Comparison of ENCODE assay signal across 8 cellular contexts in genomic region chr19:2428027-2428690, GRCh38. TPM values are rescaled to one million over a fixed set of nuclear protein-coding genes. Genes with fewer than 3 reads are reported as not detected.
DNase-seq lines count a peak whose midpoint lies in the region; ATAC-seq, FAIRE-seq and TF ChIP-seq lines count a peak whose summit lies in the region.

No MANE protein-coding gene starts in this region.

- peak overlapping the region; percentile 73; the same call in 1 of the 2 replicates for H3K27ac ChIP-seq in MM.1S (ENCODE audit: low read length)
- peak overlapping the region; percentile 95 for H3K27ac ChIP-seq in stomach smooth muscle (ENCODE audit: low read length)

- H4K20me1 ChIP-seq in MM.1S (ENCODE audit: insufficient read depth, low read length) = peaks cover 2% of the 10 kb centered on the region; the same call in 1 of the 2 replicates

- no peaks in the 10 kb centered on the region for H3K9me2 ChIP-seq in MM.1S (replicated peaks; ENCODE audit: insufficient read depth, low read length)

- TF ChIP-seq CTCF in MM.1S (IDR thresholded peaks at IDR 0.05; ENCODE audit: low read length) (no peak), bronchial epithelial cell (IDR thresholded peaks at IDR 0.05; ENCODE audit: insufficient read depth, low read length, severe bottlenecking) (peak; percentile 3)

- intact Hi-C loops in left colon (cut with DNase I, micrococcal nuclease) = no loop called here

- H3K9me3 ChIP-seq in MM.1S (replicated peaks; ENCODE audit: insufficient read depth, low read length) = no peaks in the 10 kb centered on the region
- no peaks in the 10 kb centered on the region for H3K9me3 ChIP-seq in stomach smooth muscle (ENCODE audit: control insufficient read depth in 2 of 2, low read length in 2 of 2)

- H3K79me2 ChIP-seq in MM.1S (ENCODE audit: low read length) = peaks cover 54% of the 10 kb centered on the region

- in situ Hi-C loops in ACHN (cut with HindIII; ENCODE audit: low pct_ligation_motif_present, low pct_unique_long_range_greater_than_20kb, low sequenced_read_pairs) = no loop called here

- H3K4me1 ChIP-seq in MM.1S (ENCODE audit: low read length) (peaks cover 8% of the 10 kb centered on the region; the same call in 1 of the 2 replicates), stomach smooth muscle (ENCODE audit: control insufficient read depth, insufficient read depth, low read length) (peaks cover 40% of the 10 kb centered on the region)

- peak; percentile 36 for ATAC-seq in left colon
- no peak for ATAC-seq in HG02852 (IDR thresholded peaks at IDR 0.05; ENCODE audit: unreplicated experiment)

- DNase-seq in COR-L47 (lab: John Stamatoyannopoulos, UW) (peak; percentile 20), MM.1S (no peak), bronchial epithelial cell (ENCODE audit: low read depth) (peak; percentile 10), left colon (peak; percentile 48 to 62), AML-193 (lab: John Stamatoyannopoulos, UW) (no peak), ACHN (no peak)

- H3K9ac ChIP-seq in MM.1S (ENCODE audit: low read length) = peak overlapping the region; percentile 95
- H3K9ac ChIP-seq in stomach smooth muscle (ENCODE audit: low read length in 2 of 2) = peak overlapping the region; percentile 86 to 94

- H3K27me3 ChIP-seq in MM.1S (replicated peaks; ENCODE audit: insufficient read depth, low read length) = no peaks in the 10 kb centered on the region
- H3K27me3 ChIP-seq in bronchial epithelial cell (ENCODE audit: control insufficient read depth, insufficient read depth, low read length) = no peaks in the 10 kb centered on the region
- H3K27me3 ChIP-seq in stomach smooth muscle (ENCODE audit: control insufficient read depth in 1 of 2, insufficient read depth in 2 of 2, low read length in 2 of 2) = no peaks in the 10 kb centered on the region

- H3F3A ChIP-seq in MM.1S (ENCODE audit: insufficient read depth, low read length) = peaks cover 27% of the 10 kb centered on the region

- H2AFZ ChIP-seq in MM.1S (ENCODE audit: low read length) = peak overlapping the region; percentile 28

- peaks cover 35% of the 10 kb centered on the region for H3K36me3 ChIP-seq in MM.1S (replicated peaks; ENCODE audit: insufficient read depth, low read length)
- H3K36me3 ChIP-seq in bronchial epithelial cell (ENCODE audit: control insufficient read depth, insufficient read depth, low read length) = peaks cover 20% of the 10 kb centered on the region
- peaks cover 5 to 6% of the 10 kb centered on the region in 2 donors for H3K36me3 ChIP-seq in stomach smooth muscle (ENCODE audit: control insufficient read depth in 2 of 2, insufficient read depth in 2 of 2, low read length in 2 of 2)

- peak overlapping the region; percentile 91 for H3K4me2 ChIP-seq in MM.1S (ENCODE audit: low read depth, low read length)

- H3K4me3 ChIP-seq in MM.1S (ENCODE audit: low read length) (peak overlapping the region; percentile 86), bronchial epithelial cell (ENCODE audit: low read depth, low read length) (peak overlapping the region; percentile 95), stomach smooth muscle (ENCODE audit: low read length in 2 of 2) (peak overlapping the region; percentile 71 to 92)

- FAIRE-seq in bronchial epithelial cell (lab: Jason Lieb, UNC) = no peak

RNA-seq across cellular contexts. Expression of gene TIMM13, which starts 0.8 kb away (rescaled TPM):
- total RNA-seq in bronchial epithelial cell = 39.5 and 44.9 TPM in 2 replicates
- total RNA-seq in left colon = 100 to 1,000 TPM in 1 of 2 donors, 10 to 100 TPM in 1; 90.2 to 129 TPM

RNA-seq across cellular contexts. Expression of gene LMNB2, which starts 28.6 kb away (rescaled TPM):
- total RNA-seq in bronchial epithelial cell (54.0 and 74.5 TPM in 2 replicates), left colon (10 to 100 TPM; 23.6 to 43.9 TPM)

RNA-seq across cellular contexts. Expression of gene GADD45B, which starts 47.8 kb away (rescaled TPM):
- 25.8 and 26.1 TPM in 2 replicates for total RNA-seq in bronchial epithelial cell
- total RNA-seq in left colon = 10 to 100 TPM; 44.4 to 53.8 TPM

Comparison
In these comparisons a context has a peak if more than half of its experiments do, and no peak if none do; other contexts are left out.
1. DNase-seq: peak in COR-L47 (single experiment), bronchial epithelial cell (single experiment) and left colon (2 of 2); none in MM.1S (single experiment), AML-193 (0 of 2) and ACHN (single experiment).
2. Peak in every context shown above with its lines, with median percentiles within 50 percentile points of each other: H3K4me3 ChIP-seq.